21 cellular contexts compared by ENCODE assay signal in genomic region chr12:127169321-127170270, GRCh38.
DNase-seq lines count a peak whose midpoint lies in the region; ATAC-seq and TF ChIP-seq lines count a peak whose summit lies in the region.
"Had no signal": no experiment of that assay in that cellular context is flagged by ENCODE, and none has a peak within 500 bp of the region (broad histone marks: within the 10 kb centered on the region; RNA-seq: fewer than 3 reads in every experiment).

No MANE protein-coding gene starts in this region.

- H2AK5ac ChIP-seq in IMR-90 (ENCODE audit: low read depth, low read length) = no peak overlapping the region

- peaks cover 9% of the 10 kb centered on the region for H3K4me1 ChIP-seq in IMR-90 (ENCODE audit: control insufficient read depth, insufficient read depth, low read length)

- BruUV-seq in IMR-90 (replicated peaks; lab: Mats Ljungman, UMichigan) = no TSS peak

- no peaks in the 10 kb centered on the region for H3K36me3 ChIP-seq in IMR-90 (ENCODE audit: control insufficient read depth, insufficient read depth, low read length)
- H3K36me3 ChIP-seq: spleen had no signal

- H4K5ac ChIP-seq in IMR-90 (ENCODE audit: low read depth, low read length) = no peak overlapping the region

- no peak overlapping the region for H2BK15ac ChIP-seq in IMR-90 (ENCODE audit: low read depth, low read length)

- DNase-seq in Daoy (ENCODE audit: low read depth) (peak; percentile 55), IMR-90 (peak; percentile 6), ecto neural progenitor cell (ENCODE audit: low spot score) (peak; percentile 20), renal cortical epithelial cell (ENCODE audit: low read depth) (peak; percentile 40), GDM1 (lab: John Stamatoyannopoulos, UW) (no peak), NCI-H2107 treated with DMSO at 0.1 percent for 48 hours (lab: John Stamatoyannopoulos, UW; ENCODE audit: unreplicated experiment) (no peak)
- DNase-seq: activated effector memory CD4-positive, alpha-beta T cell treated with Interleukin-2 at 50 U/mL for 16 hours; activated T-cell treated with anti-CD3 and anti-CD28 coated beads for 4 hours; Calu3; KG1; kidney; MM.1S; natural killer cell; NCI-H1417; NCI-H2081 treated with DMSO at 0.1 percent for 48 hours; NCI-H446 treated with DMSO at 0.1 percent for 48 hours; retina; spleen; trophoblast cell had no signal

- ATAC-seq in IMR-90 (ENCODE audit: low read depth) (no peak), GM21390 (IDR thresholded peaks at IDR 0.05; ENCODE audit: unreplicated experiment) (no peak)
- ATAC-seq: natural killer cell, Right ventricle myocardium inferior had no signal

- H3K27me3 ChIP-seq in IMR-90 (ENCODE audit: control insufficient read depth, insufficient read depth, low read length) = no peaks in the 10 kb centered on the region

- H4K20me1 ChIP-seq in IMR-90 (ENCODE audit: insufficient read depth, low read length) = no peaks in the 10 kb centered on the region

- CTCF ChIA-PET in IMR-90 (lab: Yijun Ruan, JAX) = no interaction called here

- intact Hi-C loops in IMR-90 (cut with micrococcal nuclease) = no loop called here

- no peak overlapping the region for H4K91ac ChIP-seq in IMR-90 (ENCODE audit: insufficient read depth, low read depth, low read length)

- no peak overlapping the region for H3K27ac ChIP-seq in IMR-90 (ENCODE audit: insufficient read depth, low read length)
- H3K27ac ChIP-seq: spleen had no signal

- H2AFZ ChIP-seq in IMR-90 (replicated peaks; ENCODE audit: low read length, poor library complexity) = no peak overlapping the region

- H3K4me3 ChIP-seq in IMR-90 (ENCODE audit: insufficient read depth, low read depth, low read length) = no peak overlapping the region
- H3K4me3 ChIP-seq: spleen had no signal

- TF ChIP-seq CTCF in IMR-90 (conservative IDR thresholded peaks at IDR 0.05; ENCODE audit: low read depth, low read length) = no peak

- H4K8ac ChIP-seq in IMR-90 (ENCODE audit: low read depth in 2 of 2, low read length in 2 of 2) = no peak overlapping the region

- no peak for TF ChIP-seq RAD21 in IMR-90 (IDR thresholded peaks at IDR 0.05; ENCODE audit: low read length)

- no peaks in the 10 kb centered on the region for H3K9me1 ChIP-seq in IMR-90 (ENCODE audit: insufficient read depth, low read length)

- POLR2A ChIA-PET in IMR-90 (lab: Charles Lee; ENCODE audit: unreplicated experiment) = no interaction called here

- H3K18ac ChIP-seq in IMR-90 (ENCODE audit: low read depth, low read length) = no peak overlapping the region; the same call in 1 of the 2 replicates

- H3K56ac ChIP-seq in IMR-90 (ENCODE audit: extremely low read depth, insufficient read depth, low read length) = no peak overlapping the region

- H3K9ac ChIP-seq in IMR-90 (ENCODE audit: low read depth, low read length) = no peak overlapping the region

- H3K4ac ChIP-seq in IMR-90 (ENCODE audit: low read depth, low read length) = no peak overlapping the region

- no peak for TF ChIP-seq POLR2A in IMR-90 (IDR thresholded peaks at IDR 0.05; ENCODE audit: low read depth, low read length)

- no peak overlapping the region for H2BK120ac ChIP-seq in IMR-90 (ENCODE audit: low read depth, low read length)

- no peaks in the 10 kb centered on the region for H3K79me1 ChIP-seq in IMR-90 (ENCODE audit: low read depth in 1 of 2, low read length in 2 of 2)

- no peak overlapping the region for H3K14ac ChIP-seq in IMR-90 (replicated peaks; ENCODE audit: low read depth, low read length)

- H3K23ac ChIP-seq in IMR-90 (ENCODE audit: low read depth, low read length) = no peak overlapping the region

- WGBS in IMR-90 (ENCODE audit: extremely low coverage in 2 of 2, insufficient read length in 1 of 2), 2 experiments = 88% methylated on average over 4 of the region's 15 CpGs; no CpG with 5 or more reads in 1 of the 2 experiments

- no peak overlapping the region for H2AK9ac ChIP-seq in IMR-90 (replicated peaks; ENCODE audit: low read depth, low read length, poor library complexity)

- dilution Hi-C loops in IMR-90 (cut with HindIII; ENCODE audit: low sequenced_read_pairs, unreplicated experiment) = no loop called here

- no peak overlapping the region for H2BK5ac ChIP-seq in IMR-90 (ENCODE audit: low read depth, low read length, poor library complexity, severe bottlenecking)

- H3K4me2 ChIP-seq in IMR-90 (ENCODE audit: low read depth, low read length) = no peak overlapping the region

- in situ Hi-C loops in IMR-90 (cut with MboI; ENCODE audit: low sequenced_read_pairs) = no loop called here

- no peak overlapping the region for H2BK20ac ChIP-seq in IMR-90 (ENCODE audit: low read depth, low read length)

- peaks cover 11% of the 10 kb centered on the region for H3K9me3 ChIP-seq in IMR-90 (ENCODE audit: control insufficient read depth, insufficient read depth, low read length)

TF ChIP-seq in IMR-90, 13 proteins besides CTCF, POLR2A, EP300 and RAD21:
- TF ChIP-seq MAFK (IDR thresholded peaks at IDR 0.05; ENCODE audit: low read depth, low read length) = peak; percentile 68
- TF ChIP-seq CHD1 (IDR thresholded peaks at IDR 0.05; ENCODE audit: low read depth, low read length) = no peak
- no peak for TF ChIP-seq FOS (IDR thresholded peaks at IDR 0.05; ENCODE audit: low read depth, low read length)

Comparison
In these comparisons a context has a peak if more than half of its experiments do, and no peak if none do; other contexts are left out.
1. DNase-seq: peak in Daoy (single experiment), IMR-90 (single experiment), ecto neural progenitor cell (single experiment) and renal cortical epithelial cell (single experiment); none in GDM1 (single experiment) and NCI-H2107 treated with DMSO at 0.1 percent for 48 hours (single experiment).